15 cellular contexts compared by ENCODE assay signal in the genomic region with DNA sequence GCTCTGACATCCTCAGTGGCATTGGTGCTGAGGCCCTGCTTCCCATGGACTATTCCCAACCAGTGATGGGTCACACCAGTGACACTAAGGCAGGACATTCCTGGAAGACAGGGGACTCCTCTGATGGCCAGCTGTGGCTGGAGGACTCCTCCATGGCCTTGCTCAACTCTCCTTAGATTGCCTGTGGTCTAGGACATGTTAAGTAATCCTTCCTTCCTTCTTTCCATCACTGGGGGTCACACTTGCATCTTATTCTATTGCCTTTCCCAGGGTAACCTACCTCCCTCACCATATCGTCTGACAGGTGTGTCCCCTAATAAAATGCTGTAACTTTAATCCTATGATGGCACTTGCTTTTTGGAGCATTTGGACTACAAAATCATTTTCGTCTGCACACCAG. TPM values are rescaled to one million over a fixed set of nuclear protein-coding genes. Genes with fewer than 3 reads are reported as not detected.
DNase-seq lines count a peak whose midpoint lies in the region; ATAC-seq and TF ChIP-seq lines count a peak whose summit lies in the region.
"Had no signal": no experiment of that assay in that cellular context is flagged by ENCODE, and none has a peak within 500 bp of the region (broad histone marks: within the 10 kb centered on the region; RNA-seq: fewer than 3 reads in every experiment).

No MANE protein-coding gene starts in this region.

- in situ Hi-C loops in KBM-7 (cut with MboI; ENCODE audit: low pct_unique_long_range_greater_than_20kb, low sequenced_read_pairs), result loop anchor here (5.0 kb wide), 1 partner anchor 84 kb away; no protein-coding TSS in a partner anchor

- H3K9ac ChIP-seq in DND-41 (ENCODE audit: low read depth, low read length), result no peak overlapping the region

- no peaks in the 10 kb centered on the region for H3K27me3 ChIP-seq in DND-41 (ENCODE audit: insufficient read depth, low read length, poor library complexity)
- H3K27me3 ChIP-seq in WERI-Rb-1 (ENCODE audit: insufficient read depth, low read depth, severe bottlenecking), result peaks cover 70% of the 10 kb centered on the region
- H3K27me3 ChIP-seq in CD8-positive, alpha-beta memory T cell (ENCODE audit: insufficient read depth, low read length, poor library complexity, severe bottlenecking), result no peaks in the 10 kb centered on the region
- H3K27me3 ChIP-seq in hepatocyte, result no peaks in the 10 kb centered on the region

- no peak for DNase-seq in DND-41
- peak; percentile 32 for DNase-seq in KBM-7
- DNase-seq in NCI-H69 (lab: John Stamatoyannopoulos, UW), result peak; percentile 3
- no peak for DNase-seq in WERI-Rb-1
- DNase-seq in omental fat pad (ENCODE audit: low spot score), result no peak
- no peak for DNase-seq in CD8-positive, alpha-beta memory T cell
- DNase-seq in hepatocyte (ENCODE audit: low spot score), result no peak
- DNase-seq: Calu3, DMS79 treated with DMSO at 0.1 percent for 48 hours, NCI-H1417 treated with DMSO at 0.1 percent for 48 hours, NCI-H2029, NCI-H510A treated with DMSO at 0.1 percent for 48 hours had no signal

- peak; percentile 17 for TF ChIP-seq CTCF in DND-41 (IDR thresholded peaks at IDR 0.05; ENCODE audit: borderline replicate concordance, extremely low read depth, low read length, poor library complexity, severe bottlenecking)
- peak; percentile 13; the same call in 1 of the 2 replicates for TF ChIP-seq CTCF in WERI-Rb-1 (IDR thresholded peaks at IDR 0.05; ENCODE audit: low read depth, low read length)
- no peak for TF ChIP-seq CTCF in omental fat pad (IDR thresholded peaks at IDR 0.05)
- TF ChIP-seq CTCF in hepatocyte (IDR thresholded peaks at IDR 0.05; ENCODE audit: poor library complexity), result no peak

- H3K79me2 ChIP-seq in DND-41 (ENCODE audit: insufficient read depth, low read length) (no peaks in the 10 kb centered on the region), hepatocyte (no peaks in the 10 kb centered on the region)

- H3K9me2 ChIP-seq in hepatocyte (replicated peaks; ENCODE audit: insufficient read depth), result no peaks in the 10 kb centered on the region

- POLR2A ChIA-PET in CD8-positive, alpha-beta memory T cell (lab: Charles Lee), result no interaction called here

- no peaks in the 10 kb centered on the region for H3K4me1 Mint-ChIP-seq in CD8-positive, alpha-beta memory T cell
- H3K4me1 Mint-ChIP-seq: IgD-negative memory B cell had no signal

- H3K27me3 Mint-ChIP-seq in CD8-positive, alpha-beta memory T cell, result peaks cover 3 to 5% of the 10 kb centered on the region in 2 donors
- H3K27me3 Mint-ChIP-seq: CD4-positive, CD25-positive, alpha-beta regulatory T cell had no signal

- H3K9me3 Mint-ChIP-seq in CD8-positive, alpha-beta memory T cell, result no peaks in the 10 kb centered on the region
- H3K9me3 Mint-ChIP-seq: CD4-positive, CD25-positive, alpha-beta regulatory T cell; IgD-negative memory B cell had no signal

- H3K27ac ChIP-seq in DND-41 (ENCODE audit: low read length) (no peak overlapping the region), WERI-Rb-1 (no peak overlapping the region), hepatocyte (no peak overlapping the region)
- H3K27ac ChIP-seq in CD8-positive, alpha-beta memory T cell (ENCODE audit: low read depth, low read length), result no peak overlapping the region

- 69% methylated on average over 2 of the region's 2 CpGs for WGBS in hepatocyte (ENCODE audit: low lambda C conversion rate, missing lambda C conversion rate)

- CTCF ChIA-PET in CD8-positive, alpha-beta memory T cell (lab: Charles Lee), result no interaction called here

- H3K36me3 Mint-ChIP-seq in CD8-positive, alpha-beta memory T cell, result no peaks in the 10 kb centered on the region
- H3K36me3 Mint-ChIP-seq: CD4-positive, CD25-positive, alpha-beta regulatory T cell; IgD-negative memory B cell had no signal

- ATAC-seq in DND-41 (ENCODE audit: insufficient read depth, low read depth), result no peak
- ATAC-seq in omental fat pad (ENCODE audit: low FRiP score), result no peak
- ATAC-seq in GM18511 (IDR thresholded peaks at IDR 0.05; ENCODE audit: unreplicated experiment), result no peak

- H3K36me3 ChIP-seq in DND-41 (ENCODE audit: insufficient read depth, low read length) (no peaks in the 10 kb centered on the region), WERI-Rb-1 (no peaks in the 10 kb centered on the region), hepatocyte (replicated peaks; ENCODE audit: insufficient read depth, low read depth) (no peaks in the 10 kb centered on the region)
- no peaks in the 10 kb centered on the region for H3K36me3 ChIP-seq in CD8-positive, alpha-beta memory T cell (ENCODE audit: insufficient read depth, low read length)

- H3K4me3 Mint-ChIP-seq in CD8-positive, alpha-beta memory T cell, result no peak overlapping the region
- H3K4me3 Mint-ChIP-seq: CD4-positive, CD25-positive, alpha-beta regulatory T cell; IgD-negative memory B cell had no signal

- no peaks in the 10 kb centered on the region for H3K9me3 ChIP-seq in DND-41 (ENCODE audit: insufficient read depth, low read length, severe bottlenecking)
- peaks cover 3% of the 10 kb centered on the region for H3K9me3 ChIP-seq in WERI-Rb-1 (ENCODE audit: severe bottlenecking)
- H3K9me3 ChIP-seq in CD8-positive, alpha-beta memory T cell (ENCODE audit: low read length), result no peaks in the 10 kb centered on the region
- no peaks in the 10 kb centered on the region for H3K9me3 ChIP-seq in hepatocyte (ENCODE audit: low read depth)

- H3K4me1 ChIP-seq in DND-41 (ENCODE audit: insufficient read depth, low read length), result no peaks in the 10 kb centered on the region
- no peaks in the 10 kb centered on the region for H3K4me1 ChIP-seq in CD8-positive, alpha-beta memory T cell (ENCODE audit: insufficient read depth, low read length)
- no peaks in the 10 kb centered on the region for H3K4me1 ChIP-seq in hepatocyte (ENCODE audit: insufficient read depth)

- H3K4me2 ChIP-seq in DND-41 (ENCODE audit: insufficient read depth, low read length), result no peak overlapping the region
- no peak overlapping the region for H3K4me2 ChIP-seq in hepatocyte

- H3K4me3 ChIP-seq in DND-41 (ENCODE audit: low read depth in 1 of 2, low read length in 2 of 2) (no peak overlapping the region), WERI-Rb-1 (ENCODE audit: low read depth, low read length) (no peak overlapping the region), hepatocyte (no peak overlapping the region)
- no peak overlapping the region for H3K4me3 ChIP-seq in CD8-positive, alpha-beta memory T cell (ENCODE audit: low read length)

- H4K20me1 ChIP-seq in DND-41 (ENCODE audit: insufficient read depth, low read length) (no peaks in the 10 kb centered on the region), hepatocyte (ENCODE audit: insufficient read depth, poor library complexity, severe bottlenecking) (no peaks in the 10 kb centered on the region)

- H3K27ac Mint-ChIP-seq in CD8-positive, alpha-beta memory T cell, result no peak overlapping the region
- H3K27ac Mint-ChIP-seq: CD4-positive, CD25-positive, alpha-beta regulatory T cell; IgD-negative memory B cell had no signal

- H2AFZ ChIP-seq in DND-41 (ENCODE audit: low read depth, low read length) (no peak overlapping the region), hepatocyte (no peak overlapping the region)

RNA-seq across cellular contexts. Expression of gene HLA-A, which starts 24.5 kb away (rescaled TPM):
- 100 to 1,000 TPM; 354 to 771 (median 610) TPM for total RNA-seq in omental fat pad
- total RNA-seq in CD8-positive, alpha-beta memory T cell, result 1,000 to 10,000 TPM; 1,371 to 1,390 TPM
- 3,526 TPM for polyA plus RNA-seq in CD8-positive, alpha-beta memory T cell
- 293 and 339 TPM in 2 replicates for total RNA-seq in hepatocyte
- polyA plus RNA-seq in hepatocyte, result 349 and 350 TPM in 2 replicates

Comparison
In these comparisons a context has a peak if more than half of its experiments do, and no peak if none do; other contexts are left out.
1. DNase-seq: peak in KBM-7 (single experiment) and NCI-H69 (single experiment); none in DND-41 (single experiment), WERI-Rb-1 (single experiment), omental fat pad (single experiment), CD8-positive, alpha-beta memory T cell (0 of 5) and hepatocyte (single experiment).
2. CTCF ChIP-seq: peak in DND-41 (single experiment) and WERI-Rb-1 (single experiment); none in omental fat pad (0 of 3) and hepatocyte (single experiment).